In the genomic region with DNA sequence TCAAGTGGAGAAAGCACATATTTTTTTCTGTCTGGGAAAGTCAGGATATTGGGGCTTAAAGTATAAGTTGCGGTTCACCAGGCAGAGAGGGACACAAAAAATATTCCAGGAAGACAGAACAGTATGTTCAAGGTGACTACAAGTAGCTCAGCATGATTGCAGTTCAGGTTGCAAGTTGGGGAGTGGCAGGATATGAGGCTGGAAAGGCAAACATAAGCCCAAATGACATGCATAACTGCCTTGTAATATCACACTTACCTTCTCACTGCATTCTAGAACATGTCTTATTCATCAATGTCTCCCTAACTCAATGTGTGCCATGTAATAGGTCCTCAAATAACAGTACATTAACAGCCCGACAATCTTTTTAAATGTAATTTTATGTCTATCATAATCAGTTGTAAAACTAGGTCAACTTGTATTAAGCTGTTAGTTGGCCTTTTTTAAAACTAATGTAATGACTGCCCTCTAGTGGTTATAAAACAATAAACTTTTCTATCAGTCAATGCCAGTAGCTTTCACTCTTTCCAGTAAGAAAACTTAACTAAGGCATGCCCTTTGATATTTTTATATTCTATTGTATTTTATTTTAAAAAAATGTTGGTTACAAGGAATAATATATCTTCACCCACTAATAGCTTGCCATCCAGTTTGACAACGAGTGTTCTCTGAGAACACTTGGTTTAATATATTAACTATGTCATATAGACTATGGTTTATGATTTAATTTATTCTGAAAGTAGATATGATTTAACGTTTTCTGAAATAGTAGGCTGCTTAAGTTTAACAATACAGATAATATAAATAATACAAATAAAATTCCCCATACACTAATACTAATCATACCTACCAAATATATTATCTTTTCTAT, we compare ENCODE assay signal across 8 cellular contexts. TPM values are rescaled to one million over a fixed set of nuclear protein-coding genes. Genes with fewer than 3 reads are reported as not detected.
DNase-seq lines count a peak whose midpoint lies in the region; ATAC-seq, FAIRE-seq and TF ChIP-seq lines count a peak whose summit lies in the region.

No MANE protein-coding gene starts in this region.

- H4K20me1 ChIP-seq in GM23248 (ENCODE audit: insufficient read depth): no peaks in the 10 kb centered on the region
- no peaks in the 10 kb centered on the region for H4K20me1 ChIP-seq in osteoblast (ENCODE audit: insufficient read depth, low read length)

- H3K4me2 ChIP-seq in GM23248 (ENCODE audit: unreplicated experiment) (no peak overlapping the region), osteoblast (ENCODE audit: insufficient read depth, low read length) (no peak overlapping the region)

- no peaks in the 10 kb centered on the region for H3K9me3 ChIP-seq in GM23248 (ENCODE audit: low read depth)
- no peaks in the 10 kb centered on the region for H3K9me3 ChIP-seq in osteoblast (ENCODE audit: low read depth, low read length)

- DNase-seq in GM23248 (peak; percentile 70), LoVo (ENCODE audit: low spot score) (peak; percentile 77), RPMI8226 (peak; percentile 22), osteoblast (ENCODE audit: insufficient read length, low spot score, missing footprints) (no peak), ecto neural progenitor cell (ENCODE audit: low spot score) (no peak)
- no peak for DNase-seq in stimulated activated effector memory CD8-positive, alpha-beta T cell treated with anti-CD3 and anti-CD28 coated beads, Interleukin-12 subunit alpha, Interleukin-12 subunit beta, amount 100 ng/mL, for 72 hours (ENCODE audit: low spot score in 2 of 2)

- H3K4me3 ChIP-seq in GM23248 (no peak overlapping the region), osteoblast (ENCODE audit: insufficient read depth, low read length) (no peak overlapping the region)

- peak; percentile 58 for TF ChIP-seq CTCF in osteoblast (IDR thresholded peaks at IDR 0.05; ENCODE audit: extremely low read depth, low read depth, low read length)

- H3K9ac ChIP-seq in GM23248: no peak overlapping the region

- H3K36me3 ChIP-seq in GM23248 (ENCODE audit: low read depth) (no peaks in the 10 kb centered on the region), osteoblast (ENCODE audit: insufficient read depth, low read length) (no peaks in the 10 kb centered on the region)

- FAIRE-seq in G401.6 (lab: Jason Lieb, UNC): peak; percentile 98

- H3K4me1 ChIP-seq in GM23248 (ENCODE audit: insufficient read depth) (peaks cover 27% of the 10 kb centered on the region), osteoblast (ENCODE audit: insufficient read depth, low read length) (peaks cover 15% of the 10 kb centered on the region)

- 23 to 24% methylated on average over 4 of the region's 4 CpGs for WGBS in GM23248 (ENCODE audit: low coverage in 1 of 2, low lambda C conversion rate in 2 of 2, missing lambda C conversion rate in 2 of 2), 2 experiments

- H2AFZ ChIP-seq in GM23248 (peak overlapping the region; percentile 30; the same call in 1 of the 2 replicates), osteoblast (ENCODE audit: low read length) (peak overlapping the region; percentile 30)

- no peaks in the 10 kb centered on the region for H3K27me3 ChIP-seq in GM23248 (replicated peaks; ENCODE audit: insufficient read depth)
- H3K27me3 ChIP-seq in osteoblast (ENCODE audit: insufficient read depth, low read length): no peaks in the 10 kb centered on the region

- no peak overlapping the region for H3K27ac Mint-ChIP-seq in stimulated activated effector memory CD8-positive, alpha-beta T cell treated with anti-CD3 and anti-CD28 coated beads, Interleukin-12 subunit alpha, Interleukin-12 subunit beta, amount 100 ng/mL, for 72 hours

- ATAC-seq in esophagus mucosa: peak; percentile 88
- ATAC-seq in stimulated activated effector memory CD8-positive, alpha-beta T cell treated with anti-CD3 and anti-CD28 coated beads, Interleukin-12 subunit alpha, Interleukin-12 subunit beta, amount 100 ng/mL, for 72 hours: no peak

- H3K27ac ChIP-seq in GM23248 (no peak overlapping the region), osteoblast (ENCODE audit: low read depth, low read length) (no peak overlapping the region)

- H3F3A ChIP-seq in GM23248 (ENCODE audit: insufficient read depth): no peaks in the 10 kb centered on the region

- no peaks in the 10 kb centered on the region for H3K36me3 Mint-ChIP-seq in stimulated activated effector memory CD8-positive, alpha-beta T cell treated with anti-CD3 and anti-CD28 coated beads, Interleukin-12 subunit alpha, Interleukin-12 subunit beta, amount 100 ng/mL, for 72 hours

- H3K9me3 Mint-ChIP-seq in stimulated activated effector memory CD8-positive, alpha-beta T cell treated with anti-CD3 and anti-CD28 coated beads, Interleukin-12 subunit alpha, Interleukin-12 subunit beta, amount 100 ng/mL, for 72 hours: no peaks in the 10 kb centered on the region

- in situ Hi-C loops in GM23248 (cut with MboI): loop anchor here (25.0 kb wide), 1 partner anchor 571 kb away; no protein-coding TSS in a partner anchor

- H3K4me1 Mint-ChIP-seq in stimulated activated effector memory CD8-positive, alpha-beta T cell treated with anti-CD3 and anti-CD28 coated beads, Interleukin-12 subunit alpha, Interleukin-12 subunit beta, amount 100 ng/mL, for 72 hours: no peaks in the 10 kb centered on the region

- no peak overlapping the region for H3K4me3 Mint-ChIP-seq in stimulated activated effector memory CD8-positive, alpha-beta T cell treated with anti-CD3 and anti-CD28 coated beads, Interleukin-12 subunit alpha, Interleukin-12 subunit beta, amount 100 ng/mL, for 72 hours

- H3K9me2 ChIP-seq in GM23248 (ENCODE audit: insufficient read depth): no peaks in the 10 kb centered on the region

- H3K79me2 ChIP-seq in GM23248 (ENCODE audit: insufficient read depth) (no peaks in the 10 kb centered on the region), osteoblast (ENCODE audit: insufficient read depth, low read length) (no peaks in the 10 kb centered on the region)

RNA-seq across cellular contexts. Expression of a gene that starts 39.4 kb away (rescaled TPM):
- 7.3 and 10.2 TPM in 2 replicates for total RNA-seq in GM23248 (2014; rRNA removed; shearing (Covaris generic))
- polyA plus RNA-seq in GM23248 (2016; fragmentation: Nextera tagmentation; extraction: Ambion mirVana): 14.0 and 15.3 TPM in 2 replicates
- total RNA-seq in esophagus mucosa: 0.80 TPM
- total RNA-seq in osteoblast: 6.5 and 11.5 TPM in 2 replicates

Comparison
In these comparisons a context has a peak if more than half of its experiments do, and no peak if none do; other contexts are left out.
1. DNase-seq: peak in GM23248 (single experiment), LoVo (single experiment) and RPMI8226 (single experiment); none in osteoblast (single experiment), ecto neural progenitor cell (single experiment) and stimulated activated effector memory CD8-positive, alpha-beta T cell treated with anti-CD3 and anti-CD28 coated beads, Interleukin-12 subunit alpha, Interleukin-12 subunit beta, amount 100 ng/mL, for 72 hours (0 of 2).